25 cellular contexts compared by ENCODE assay signal in genomic region chr9:71131145-71131544, GRCh38. TPM values are rescaled to one million over a fixed set of nuclear protein-coding genes. Genes with fewer than 3 reads are reported as not detected.
"Had no signal": no experiment of that assay in that cellular context is flagged by ENCODE, and none has a peak within 500 bp of the region (broad histone marks: within the 10 kb centered on the region; RNA-seq: fewer than 3 reads in every experiment).

No MANE protein-coding gene starts in this region.

- H3K27ac ChIP-seq: RWPE1, SJCRH30, SK-N-MC had no signal

- ATAC-seq: HepG2, Panc1 had no signal

- DNase-seq: IMR-90, Karpas-422, KG1, MG63, NCI-H1092, NCI-H1105 treated with DMSO at 0.1 percent for 48 hours, NCI-H1417 treated with DMSO at 0.1 percent for 48 hours, NCI-H146, NCI-H1694 treated with DMSO at 0.1 percent for 48 hours, NCI-H1930, NCI-H2081, NCI-H2107, NCI-H2171 treated with DMSO at 0.1 percent for 48 hours, NCI-H345, NCI-H446 treated with DMSO at 0.1 percent for 48 hours, NCI-H510A treated with DMSO at 0.1 percent for 48 hours, NCI-H526, SHP77, SJCRH30 had no signal

- H3K4me3 ChIP-seq: MG63, SJCRH30, SK-N-MC had no signal

- H3K27me3 ChIP-seq: MG63, SJCRH30 had no signal

- H3K9me3 ChIP-seq: MG63, SJCRH30 had no signal

- H3K4me1 ChIP-seq: SJCRH30 had no signal

- H3K36me3 ChIP-seq: MG63, SJCRH30 had no signal

RNA-seq across cellular contexts. Expression of gene TRPM3, which starts 9.7 kb away (rescaled TPM):
- total RNA-seq: HepG2; HT1080; IMR-90; T-helper 1 cell treated with Interleukin-12 subunit alpha and Interleukin-12 subunit beta and Interleukin-4 antibody, amounts not matched to agents 30 ng/mL and 1 ng/mL, for 36 hours had no signal
